Comparison of ENCODE assay signal across 1 cellular context in genomic region chr6:105485456-105485855, GRCh38.
TF ChIP-seq lines count a peak whose summit lies in the region.

No MANE protein-coding gene starts in this region.

TF ChIP-seq in GM23338, 12 proteins besides CTCF, POLR2A, EP300 and RAD21 (continued from another document):
- TF ChIP-seq REST (IDR thresholded peaks at IDR 0.05; ENCODE audit: unreplicated experiment) (no peak), EZH2 (IDR thresholded peaks at IDR 0.05; ENCODE audit: low read depth, unreplicated experiment) (no peak), ZNF462 (CRISPR knock-in tag; IDR thresholded peaks at IDR 0.05) (no peak), ZNF331 (CRISPR knock-in tag; IDR thresholded peaks at IDR 0.05; ENCODE audit: low read depth) (no peak)
